In genomic region chr16:78474762-78475161, GRCh38 we compare ENCODE assay signal across 20 cellular contexts.
DNase-seq lines count a peak whose midpoint lies in the region; ATAC-seq, FAIRE-seq and TF ChIP-seq lines count a peak whose summit lies in the region.
"Had no signal": no experiment of that assay in that cellular context is flagged by ENCODE, and none has a peak within 500 bp of the region (broad histone marks: within the 10 kb centered on the region; RNA-seq: fewer than 3 reads in every experiment).

No MANE protein-coding gene starts in this region.

- H3K36me3 Mint-ChIP-seq in activated CD8-positive, alpha-beta T cell treated with anti-CD3 and anti-CD28 coated beads for 36 hours (ENCODE audit: low read depth): no peaks in the 10 kb centered on the region

- CTCF ChIA-PET in activated CD8-positive, alpha-beta T cell treated with anti-CD3 and anti-CD28 coated beads for 36 hours (lab: Charles Lee): no interaction called here

- no peaks in the 10 kb centered on the region for H3K4me1 Mint-ChIP-seq in activated CD8-positive, alpha-beta T cell treated with anti-CD3 and anti-CD28 coated beads for 36 hours (ENCODE audit: low read depth)

- ATAC-seq in GM18499 (IDR thresholded peaks at IDR 0.05; ENCODE audit: insufficient read depth, unreplicated experiment) (peak; percentile 69), GM19438 (IDR thresholded peaks at IDR 0.05; ENCODE audit: low read depth, unreplicated experiment) (peak; percentile 77), HG02623 (IDR thresholded peaks at IDR 0.05; ENCODE audit: unreplicated experiment) (peak; percentile 81), HG03342 (IDR thresholded peaks at IDR 0.05; ENCODE audit: unreplicated experiment) (peak; percentile 80)
- no peak for ATAC-seq in activated CD8-positive, alpha-beta T cell treated with anti-CD3 and anti-CD28 coated beads for 36 hours
- ATAC-seq: heart right ventricle had no signal

- TF ChIP-seq POLR2A in erythroblast (IDR thresholded peaks at IDR 0.05; ENCODE audit: low read length): no peak

- H3K27me3 Mint-ChIP-seq in activated CD8-positive, alpha-beta T cell treated with anti-CD3 and anti-CD28 coated beads for 36 hours: no peaks in the 10 kb centered on the region
- H3K27me3 Mint-ChIP-seq: activated B cell treated with CpG ODN at 0.5 μM for 24 hours, progenitor cell of endocrine pancreas had no signal

- intact Hi-C loops in activated CD8-positive, alpha-beta T cell treated with anti-CD3 and anti-CD28 coated beads for 36 hours (cut with micrococcal nuclease): no loop called here

- no peak for TF ChIP-seq CTCF in activated CD8-positive, alpha-beta T cell treated with anti-CD3 and anti-CD28 coated beads for 36 hours (IDR thresholded peaks at IDR 0.05)

- no peaks in the 10 kb centered on the region for H3K9me3 Mint-ChIP-seq in activated CD8-positive, alpha-beta T cell treated with anti-CD3 and anti-CD28 coated beads for 36 hours
- H3K9me3 Mint-ChIP-seq: activated B cell treated with CpG ODN at 0.5 μM for 24 hours had no signal

- FAIRE-seq in urothelium cell line (lab: Jason Lieb, UNC) (no peak), HTR-8/SVneo (lab: Jason Lieb, UNC) (no peak)
- FAIRE-seq: colon, H1 had no signal

- no peak overlapping the region for H3K4me3 Mint-ChIP-seq in activated CD8-positive, alpha-beta T cell treated with anti-CD3 and anti-CD28 coated beads for 36 hours
- H3K4me3 Mint-ChIP-seq: activated B cell treated with CpG ODN at 0.5 μM for 24 hours had no signal

- DNase-seq in urothelium cell line (ENCODE audit: low spot score) (no peak), HTR-8/SVneo (ENCODE audit: insufficient read length, low spot score) (no peak), erythroblast (lab: John Stamatoyannopoulos, UW) (no peak)
- DNase-seq in activated CD8-positive, alpha-beta T cell treated with anti-CD3 and anti-CD28 coated beads for 36 hours: no peak
- DNase-seq: activated B cell treated with CpG ODN at 0.5 μM for 24 hours; activated T-cell treated with anti-CD3 and anti-CD28 coated beads for 4 hours; adrenal gland; heart right ventricle; MM.1S; NCI-H446 treated with DMSO at 0.1 percent for 48 hours; stimulated activated CD4-positive, alpha-beta T cell treated with anti-CD3 and anti-CD28 coated beads, Interleukin-15, amount 100 ng/mL, for 24 hours; SW 1271; transverse colon had no signal

- no peak overlapping the region for H3K27ac Mint-ChIP-seq in activated CD8-positive, alpha-beta T cell treated with anti-CD3 and anti-CD28 coated beads for 36 hours
- H3K27ac Mint-ChIP-seq: activated B cell treated with CpG ODN at 0.5 μM for 24 hours, progenitor cell of endocrine pancreas had no signal

- POLR2A ChIA-PET in activated CD8-positive, alpha-beta T cell treated with anti-CD3 and anti-CD28 coated beads for 36 hours (lab: Charles Lee): no interaction called here
